In the genomic region with DNA sequence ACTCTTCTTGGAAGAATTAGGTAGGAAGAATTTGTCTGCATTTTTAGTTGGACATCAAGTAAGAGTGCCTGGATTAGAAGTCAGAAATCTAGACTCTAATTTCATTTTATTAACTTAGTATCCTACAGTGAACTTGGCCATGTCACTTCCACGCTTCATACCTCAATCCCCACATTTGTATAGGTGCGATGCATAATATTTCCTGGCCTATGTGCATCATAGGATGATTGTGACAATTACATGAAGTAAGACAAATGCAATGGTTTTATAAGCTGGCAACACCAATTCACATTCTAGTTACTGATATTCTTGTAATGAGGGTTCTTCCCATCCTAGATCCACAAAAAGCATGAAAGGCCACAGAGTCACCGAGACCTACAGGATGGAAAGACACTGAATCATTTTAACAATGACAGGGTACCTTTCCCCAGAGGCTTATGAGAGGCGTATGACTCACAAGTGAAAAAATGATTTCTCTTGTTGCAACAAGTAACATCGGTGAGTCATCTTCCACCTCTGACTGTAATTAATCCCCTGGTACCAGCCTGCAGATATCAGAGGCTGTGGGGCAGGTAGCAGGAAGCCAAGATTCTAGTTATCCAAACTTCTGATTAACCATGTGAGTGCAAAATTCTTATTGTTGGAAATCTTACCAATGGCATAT, we compare ENCODE assay signal across 1 cellular context.
A peak's percentile ranks its signal among the peaks of the same experiment; 100 is the strongest.
TF ChIP-seq lines count a peak whose summit lies in the region.

No MANE protein-coding gene starts in this region.

TF ChIP-seq in HCT116, 20 proteins besides CTCF, POLR2A, EP300 and RAD21 (continued from another document):
- TF ChIP-seq FOSL1 (IDR thresholded peaks at IDR 0.05; ENCODE audit: low read depth) (peak; percentile 82), YY1 (IDR thresholded peaks at IDR 0.05; ENCODE audit: extremely low read depth, insufficient replicate concordance, low read depth, low read length) (no peak), EZH2 (IDR thresholded peaks at IDR 0.05) (no peak)
